ENCODE assay signal across 12 cellular contexts in genomic region chr6:37135835-37136694, GRCh38. TPM values are rescaled to one million over a fixed set of nuclear protein-coding genes. Genes with fewer than 3 reads are reported as not detected.
DNase-seq lines count a peak whose midpoint lies in the region; ATAC-seq, FAIRE-seq and TF ChIP-seq lines count a peak whose summit lies in the region.
"Had no signal": no experiment of that assay in that cellular context is flagged by ENCODE, and none has a peak within 500 bp of the region (broad histone marks: within the 10 kb centered on the region; RNA-seq: fewer than 3 reads in every experiment).

No MANE protein-coding gene starts in this region.

- H3K27ac ChIP-seq in HUES64 (ENCODE audit: low read depth, low read length): peak overlapping the region; percentile 97
- no peak overlapping the region for H3K27ac ChIP-seq in K562 (ENCODE audit: extremely low read depth, low read depth, low read length)
- H3K27ac ChIP-seq in skin epidermis: peak overlapping the region in 16 of 21 experiments; percentile 22 to 94 (median 81)

- 52% methylated on average over 5 of the region's 9 CpGs for WGBS in HUES64
- 68% methylated on average over 8 of the region's 9 CpGs for WGBS in K562 (ENCODE audit: insufficient coverage, low coverage, missing lambda C conversion rate)

- H3K4me1 ChIP-seq in HUES64 (ENCODE audit: insufficient read depth, low read length) (peaks cover 62% of the 10 kb centered on the region), K562 (replicated peaks in 1 of 2; ENCODE audit: control insufficient read depth in 2 of 2, insufficient read depth in 2 of 2, low read length in 2 of 2) (peaks cover 23 to 28% of the 10 kb centered on the region in 2 experiments)

- POLR2A ChIA-PET in K562 (lab: Yijun Ruan, JAX): interaction anchor here (0.6 to 1.6 kb wide), 4 partner anchors 8 to 154 kb away, joined by 3 to 6 read pairs (median 4); no protein-coding TSS in a partner anchor
- POLR2A ChIA-PET in naive thymus-derived CD8-positive, alpha-beta T cell (lab: Charles Lee): interaction anchor here (0.7 kb wide), 2 partner anchors 28 to 85 kb away, joined by 3 to 5 read pairs; no protein-coding TSS in a partner anchor

- H3K27ac Mint-ChIP-seq in naive thymus-derived CD8-positive, alpha-beta T cell: peak overlapping the region in 1 of 10 donors; percentile 58

- H3K9me3 ChIP-seq in HUES64 (ENCODE audit: insufficient read depth, low read depth, low read length) (no peaks in the 10 kb centered on the region), K562 (replicated peaks; ENCODE audit: control insufficient read depth, insufficient read depth, low read depth, low read length) (no peaks in the 10 kb centered on the region)

- H3K36me3 ChIP-seq in HUES64 (ENCODE audit: insufficient read depth, low read length) (0 out of 2 replicates have a peak, but pooled peaks cover 2% of the 10 kb centered on the region), K562 (ENCODE audit: control insufficient read depth, insufficient read depth, low read length) (no peaks in the 10 kb centered on the region)

- no peak overlapping the region; the same call in 1 of the 2 replicates for H2AFZ ChIP-seq in K562 (ENCODE audit: low read depth, low read length)

- H3K79me2 ChIP-seq in K562 (ENCODE audit: control insufficient read depth, insufficient read depth, low read length): no peaks in the 10 kb centered on the region

- H3K4me3 ChIP-seq in HUES64 (ENCODE audit: low read length) (peak overlapping the region; percentile 72), K562 (no peak overlapping the region), skin epidermis (no peak overlapping the region)
- H3K4me3 ChIP-seq: lung had no signal

- in situ Hi-C loops in K562 (cut with MboI) (no loop called here), KBM-7 (cut with MboI; ENCODE audit: low pct_unique_long_range_greater_than_20kb, low sequenced_read_pairs) (no loop called here)

- H3K9me1 ChIP-seq in K562 (ENCODE audit: control insufficient read depth, insufficient read depth, low read length): no peaks in the 10 kb centered on the region

- CTCF ChIA-PET in K562 (lab: Yijun Ruan, JAX; ENCODE audit: low intra/inter-chr PET ratio): no interaction called here

- no peak for TF ChIP-seq EP300 in K562 (IDR thresholded peaks at IDR 0.05; ENCODE audit: low read length)

- H3K27me3 ChIP-seq in HUES64 (ENCODE audit: insufficient read depth, low read length) (no peaks in the 10 kb centered on the region), K562 (ENCODE audit: control insufficient read depth in 2 of 2, insufficient read depth in 2 of 2, low read length in 2 of 2) (no peaks in the 10 kb centered on the region)

- no peak overlapping the region for H3K4me2 ChIP-seq in K562 (ENCODE audit: insufficient read depth, low read length)

- H3K9me3 Mint-ChIP-seq in naive thymus-derived CD8-positive, alpha-beta T cell: no peaks in the 10 kb centered on the region

- no peaks in the 10 kb centered on the region for H3K27me3 Mint-ChIP-seq in naive thymus-derived CD8-positive, alpha-beta T cell

- no peak for FAIRE-seq in K562 (lab: Jason Lieb, UNC)

- intact Hi-C loops in K562 (cut with micrococcal nuclease): no loop called here

- TF ChIP-seq POLR2A in K562 (conservative IDR thresholded peaks at IDR 0.05): no peak

- H4K20me1 ChIP-seq in K562 (replicated peaks; ENCODE audit: control insufficient read depth, insufficient read depth, low read length): no peaks in the 10 kb centered on the region

- no peak overlapping the region for H3K4me3 Mint-ChIP-seq in naive thymus-derived CD8-positive, alpha-beta T cell

- no peak for ATAC-seq in K562
- no peak for ATAC-seq in naive thymus-derived CD8-positive, alpha-beta T cell

- BruUV-seq in K562 (replicated peaks; lab: Mats Ljungman, UMichigan): no TSS peak

- DNase-seq in K562 (ENCODE audit: extremely low read depth in 1 of 4, low spot score in 3 of 4): no peak
- peak; percentile 46 for DNase-seq in iris pigment epithelial cell (ENCODE audit: low read depth)
- no peak for DNase-seq in activated gamma-delta T cell (lab: John Stamatoyannopoulos, UW)
- DNase-seq in NCI-H1048 (lab: John Stamatoyannopoulos, UW): no peak
- no peak for DNase-seq in naive thymus-derived CD8-positive, alpha-beta T cell
- no peak for DNase-seq in KBM-7
- DNase-seq: activated naive CD4-positive, alpha-beta T cell treated with anti-CD3 and anti-CD28 coated beads, Interleukin-2, amount 50 U/mL, for 16 hours; NCI-H146; OCI-M1 had no signal

- no peak for TF ChIP-seq RAD21 in K562 (CRISPR knock-in tag; conservative IDR thresholded peaks at IDR 0.05 in 1 of 2, IDR thresholded peaks at IDR 0.05 in 1 of 2)

- H3K36me3 Mint-ChIP-seq in naive thymus-derived CD8-positive, alpha-beta T cell: no peaks in the 10 kb centered on the region

- H3K4me1 Mint-ChIP-seq in naive thymus-derived CD8-positive, alpha-beta T cell: peaks cover 0 to 20% (median under 1%) of the 10 kb centered on the region in 4 donors

- H3K9ac ChIP-seq in HUES64 (ENCODE audit: low read depth, low read length): peak overlapping the region; percentile 96
- H3K9ac ChIP-seq in K562 (ENCODE audit: insufficient read depth in 1 of 2, low read depth in 2 of 2, low read length in 2 of 2): no peak overlapping the region

- TF ChIP-seq CTCF in K562 (IDR thresholded peaks at IDR 0.05 in 2 of 3, conservative IDR thresholded peaks at IDR 0.05 in 1 of 3; ENCODE audit: insufficient read depth in 2 of 3, low read depth in 1 of 3, low read length in 3 of 3): no peak

TF ChIP-seq in K562, 482 proteins besides CTCF, POLR2A, EP300 and RAD21 (continues in another document):
- TF ChIP-seq ZNF384 (IDR thresholded peaks at IDR 0.05; ENCODE audit: low read depth, low read length) (peak; percentile 40; the same call in 1 of the 2 replicates), ZNF431 (CRISPR knock-in tag; IDR thresholded peaks at IDR 0.05) (no peak), CEBPB (tag; IDR thresholded peaks at IDR 0.05) (0 out of 2 replicates have a peak, but pooled peaks have one; percentile 38), ARNT (IDR thresholded peaks at IDR 0.05) (0 out of 4 replicates have a peak, but pooled peaks of 1 of the 2 experiments have one; percentile 25), AFF1 (IDR thresholded peaks at IDR 0.05; ENCODE audit: low read depth in 1 of 2, partially characterized antibody in 2 of 2) (peak in 1 of 2 experiments; percentile 50), BRF1 (IDR thresholded peaks at IDR 0.05; ENCODE audit: borderline replicate concordance, extremely low read depth, insufficient read length) (no peak), NELFE (IDR thresholded peaks at IDR 0.05; ENCODE audit: insufficient read depth, insufficient read length) (no peak)

RNA-seq across cellular contexts. Expression of gene PIM1, which starts 33.9 kb away (rescaled TPM):
- polyA plus RNA-seq in HUES64 (2013, experiment 1 of 2): 34.5 TPM
- 40.9 TPM for polyA plus RNA-seq in HUES64 (2013, experiment 2 of 2)
- total RNA-seq in K562 (2011; cell fraction: chromatin; rRNA removed; ENCODE audit: low replicate concordance): 217 and 312 TPM in 2 replicates
- 221 and 239 TPM in 2 replicates for total RNA-seq in K562 (2011; cell fraction: nucleolus; rRNA removed)
- 299 and 384 TPM in 2 replicates for total RNA-seq in K562 (2011; cell fraction: nucleoplasm; rRNA removed)
- total RNA-seq in K562 (2014; rRNA removed) (169 and 190 TPM in 2 replicates), K562 (2014; rRNA removed; fragmentation: Illumina TruSeq; extraction: Trizol) (175 and 193 TPM in 2 replicates), K562 (2015; rRNA removed; fragmentation: Illumina TruSeq; extraction: Trizol) (211 and 212 TPM in 2 replicates), K562 (2021) (358 and 364 TPM in 2 replicates)
- polyA plus RNA-seq in K562 (2011; rRNA removed) (296 and 429 TPM in 2 replicates), K562 (2014; fragmentation: Illumina TruSeq; extraction: Trizol) (574 and 789 TPM in 2 replicates), K562 (2014; fragmentation: Nextera tagmentation; extraction: Ambion mirVana) (10 to 100 TPM; 19.0 to 62.4 TPM), K562 (2014; rRNA removed) (235 and 249 TPM in 2 replicates)
- polyA plus RNA-seq in K562 (2011; cell fraction: cytosol; rRNA removed): 314 and 336 TPM in 2 replicates
- polyA plus RNA-seq in K562 (2011; cell fraction: nucleus; rRNA removed): 653 and 742 TPM in 2 replicates
- polyA plus RNA-seq in K562 (2012): 412 and 745 TPM in 2 replicates
- polyA minus RNA-seq in K562 (2011; rRNA and poly(A)+ RNA removed): 158 and 187 TPM in 2 replicates
- 162 and 207 TPM in 2 replicates for polyA minus RNA-seq in K562 (2011; cell fraction: cytosol; rRNA and poly(A)+ RNA removed)
- 177 and 202 TPM in 2 replicates for polyA minus RNA-seq in K562 (2011; cell fraction: nucleus; rRNA and poly(A)+ RNA removed)
- total RNA-seq in naive thymus-derived CD8-positive, alpha-beta T cell: 10 to 100 TPM; 79.3 to 80.5 TPM
- polyA plus RNA-seq in naive thymus-derived CD8-positive, alpha-beta T cell: 100 to 1,000 TPM; 106 to 196 (median 182) TPM
